In genomic region chr7:151717918-151718317, GRCh38 we compare ENCODE assay signal across 21 cellular contexts.
"Had no signal": no experiment of that assay in that cellular context is flagged by ENCODE, and none has a peak within 500 bp of the region (broad histone marks: within the 10 kb centered on the region; RNA-seq: fewer than 3 reads in every experiment).

No MANE protein-coding gene starts in this region.

- DNase-seq: activated CD4-positive, alpha-beta T cell treated with anti-CD3 and anti-CD28 coated beads for 48 hours; activated CD4-positive, CD25-positive, alpha-beta regulatory T cell; activated CD8-positive, alpha-beta T cell treated with anti-CD3 and anti-CD28 coated beads for 36 hours; activated effector memory CD4-positive, alpha-beta T cell treated with Interleukin-2 at 50 U/mL for 16 hours; activated naive CD4-positive, alpha-beta T cell treated with anti-CD3 and anti-CD28 coated beads, Interleukin-2, amount 10 ng/mL, durations not matched to agents 7 days and 5 days; activated naive CD8-positive, alpha-beta T cell treated with anti-CD3 and anti-CD28 coated beads, Interleukin-2, amount 50 U/mL, for 24 hours; activated T-cell treated with anti-CD3 and anti-CD28 coated beads, Interleukin-2, amount 50 U/mL, for 4 hours; aorta; effector CD4-positive, alpha-beta T cell; left colon; stimulated activated CD4-positive, alpha-beta T cell treated with anti-CD3 and anti-CD28 coated beads, Interleukin-15, amount 100 ng/mL, for 24 hours; stimulated activated CD4-positive, alpha-beta T cell treated with anti-CD3 and anti-CD28 coated beads, Interleukin-4, amount 100 ng/mL, for 1 hour; T-cell; tibial artery; uterus had no signal

- H3K36me3 ChIP-seq: esophagus muscularis mucosa, gastroesophageal sphincter, prostate gland, tibial artery, uterus had no signal

- H3K9me3 ChIP-seq: esophagus muscularis mucosa, gastroesophageal sphincter, prostate gland, tibial artery, uterus had no signal

- FAIRE-seq: endothelial cell of umbilical vein, small intestine had no signal

- H3K27ac ChIP-seq: esophagus muscularis mucosa, gastroesophageal sphincter, tibial artery, uterus had no signal

- H3K27me3 ChIP-seq: esophagus muscularis mucosa, gastroesophageal sphincter, tibial artery, uterus had no signal

- H3K4me3 ChIP-seq: esophagus muscularis mucosa, gastroesophageal sphincter, prostate gland, tibial artery, uterus had no signal

- ATAC-seq: activated CD8-positive, alpha-beta T cell treated with anti-CD3 and anti-CD28 coated beads for 36 hours; activated naive CD8-positive, alpha-beta T cell treated with anti-CD3 and anti-CD28 coated beads, Interleukin-2, amount 50 U/mL, for 24 hours; activated T-cell treated with anti-CD3 and anti-CD28 coated beads, Interleukin-2, amount 50 U/mL, for 4 hours; gastroesophageal sphincter; left colon; SK-N-SH treated with all-trans-retinoic acid at 6 μM for 48 hours; T-cell had no signal

- H3K4me1 ChIP-seq: prostate gland, uterus had no signal
